14 cellular contexts compared by ENCODE assay signal in the genomic region with DNA sequence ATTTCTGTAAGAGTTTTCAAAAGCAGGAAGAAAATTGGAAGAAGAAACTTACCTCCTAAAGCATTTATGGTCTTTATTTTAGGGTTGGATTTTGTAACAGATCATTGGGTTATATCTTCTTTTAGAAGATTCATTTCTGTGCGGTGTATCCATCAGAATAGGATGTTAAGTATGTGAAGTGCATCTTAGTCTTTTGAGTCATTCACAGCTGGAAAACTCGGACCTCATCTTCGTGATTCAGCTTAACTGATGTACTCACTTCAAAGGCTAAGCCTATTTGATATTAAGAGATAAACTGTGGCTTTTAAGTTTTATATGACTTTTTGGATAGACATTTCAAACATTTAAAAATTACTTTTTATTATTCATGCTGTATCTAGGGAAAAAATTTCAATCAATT. TPM values are rescaled to one million over a fixed set of nuclear protein-coding genes. Genes with fewer than 3 reads are reported as not detected.
DNase-seq lines count a peak whose midpoint lies in the region; ATAC-seq and TF ChIP-seq lines count a peak whose summit lies in the region.
"Had no signal": no experiment of that assay in that cellular context is flagged by ENCODE, and none has a peak within 500 bp of the region (broad histone marks: within the 10 kb centered on the region; RNA-seq: fewer than 3 reads in every experiment).

No MANE protein-coding gene starts in this region.

- no peak for TF ChIP-seq POLR2A in breast epithelium (IDR thresholded peaks at IDR 0.05)
- no peak for TF ChIP-seq POLR2A in adrenal gland (IDR thresholded peaks at IDR 0.05)
- TF ChIP-seq POLR2A in spleen (IDR thresholded peaks at IDR 0.05) = no peak

- peaks cover 11% of the 10 kb centered on the region for H3K4me1 Mint-ChIP-seq in MCF 10A (ENCODE audit: insufficient read depth, unreplicated experiment)
- H3K4me1 Mint-ChIP-seq in naive thymus-derived CD4-positive, alpha-beta T cell = no peaks in the 10 kb centered on the region

- DNase-seq in MCF 10A (ENCODE audit: unreplicated experiment) = no peak
- no peak for DNase-seq in breast epithelium (ENCODE audit: low spot score in 2 of 2)
- DNase-seq in adrenal gland = no peak
- peak; percentile 84 for DNase-seq in fibroblast of villous mesenchyme (ENCODE audit: low read depth)
- no peak for DNase-seq in spleen
- no peak for DNase-seq in hippocampal formation (lab: John Stamatoyannopoulos, UW)
- no peak for DNase-seq in naive thymus-derived CD4-positive, alpha-beta T cell
- DNase-seq: DMS79, hypothalamus, NCI-H82 had no signal

- intact Hi-C loops in MCF 10A (cut with micrococcal nuclease) = no loop called here
- intact Hi-C loops in breast epithelium (cut with DNase I; ENCODE audit: low total_unique reads) = no loop called here
- intact Hi-C loops in adrenal gland (cut with DNase I) = no loop called here
- intact Hi-C loops in spleen (cut with DNase I; ENCODE audit: low total_unique reads) = loop anchor here (10.0 kb wide), 1 partner anchor 57 kb away; a partner anchor contains a TSS
- intact Hi-C loops in naive thymus-derived CD4-positive, alpha-beta T cell (cut with micrococcal nuclease) = no loop called here

- no peaks in the 10 kb centered on the region for H3K9me3 Mint-ChIP-seq in MCF 10A (ENCODE audit: unreplicated experiment)
- H3K9me3 Mint-ChIP-seq in naive thymus-derived CD4-positive, alpha-beta T cell = no peaks in the 10 kb centered on the region

- H3K9me3 ChIP-seq in breast epithelium (no peaks in the 10 kb centered on the region), adrenal gland (replicated peaks in 1 of 3) (no peaks in the 10 kb centered on the region), spleen (no peaks in the 10 kb centered on the region)
- no peaks in the 10 kb centered on the region for H3K9me3 ChIP-seq in naive thymus-derived CD4-positive, alpha-beta T cell (ENCODE audit: control insufficient read depth in 2 of 3, low read length in 3 of 3)
- H3K9me3 ChIP-seq: testis had no signal

- peak overlapping the region; percentile 35 for H3K27ac Mint-ChIP-seq in MCF 10A (ENCODE audit: low read depth, unreplicated experiment)
- H3K27ac Mint-ChIP-seq in naive thymus-derived CD4-positive, alpha-beta T cell = no peak overlapping the region
- H3K27ac Mint-ChIP-seq: mesothelial cell of epicardium had no signal

- H3K27me3 Mint-ChIP-seq in MCF 10A (ENCODE audit: insufficient read depth, unreplicated experiment) = no peaks in the 10 kb centered on the region
- peaks cover 0 to 9% (median 3%) of the 10 kb centered on the region in 5 donors for H3K27me3 Mint-ChIP-seq in naive thymus-derived CD4-positive, alpha-beta T cell

- H3K4me1 ChIP-seq in breast epithelium (no peaks in the 10 kb centered on the region), adrenal gland (replicated peaks in 1 of 2) (peaks cover 18% of the 10 kb centered on the region in 2 donors), spleen (peaks cover 0 to 8% (median 0%) of the 10 kb centered on the region in 6 donors)
- no peaks in the 10 kb centered on the region for H3K4me1 ChIP-seq in naive thymus-derived CD4-positive, alpha-beta T cell (ENCODE audit: control insufficient read depth in 2 of 2, insufficient read depth in 2 of 2, low read length in 2 of 2)
- H3K4me1 ChIP-seq: testis had no signal

- CTCF ChIA-PET in MCF 10A (lab: Yijun Ruan, JAX) = interaction anchor here (0.9 to 1.2 kb wide), 2 partner anchors 122 to 123 kb away, joined by 3 to 5 read pairs; a partner anchor contains a TSS
- CTCF ChIA-PET in naive thymus-derived CD4-positive, alpha-beta T cell (lab: Charles Lee) = interaction anchor here (0.7 to 1.0 kb wide), 2 partner anchors 13 to 25 kb away, joined by 3 to 4 read pairs; no protein-coding TSS in a partner anchor

- no peaks in the 10 kb centered on the region for H3K27me3 ChIP-seq in breast epithelium
- H3K27me3 ChIP-seq in adrenal gland = no peaks in the 10 kb centered on the region
- no peaks in the 10 kb centered on the region for H3K27me3 ChIP-seq in spleen (replicated peaks in 1 of 7)
- no peaks in the 10 kb centered on the region for H3K27me3 ChIP-seq in naive thymus-derived CD4-positive, alpha-beta T cell (ENCODE audit: control insufficient read depth in 2 of 2, insufficient read depth in 2 of 2, low read length in 2 of 2)
- H3K27me3 ChIP-seq: testis had no signal

- H3K27ac ChIP-seq in breast epithelium (no peak overlapping the region), adrenal gland (peak overlapping the region in 4 of 5 donors; percentile 53 to 78 (median 70)), spleen (peak overlapping the region in 7 of 8 donors; percentile 54 to 79 (median 68))
- no peak overlapping the region for H3K27ac ChIP-seq in naive thymus-derived CD4-positive, alpha-beta T cell (ENCODE audit: low read depth, low read length)
- H3K27ac ChIP-seq: 22Rv1, testis had no signal

- POLR2A ChIA-PET in MCF 10A (lab: Yijun Ruan, JAX) = interaction anchor here (1.5 to 4.2 kb wide), 7 partner anchors 8 to 124 kb away, joined by 3 to 25 read pairs (median 6); a partner anchor contains a TSS
- POLR2A ChIA-PET in naive thymus-derived CD4-positive, alpha-beta T cell (lab: Charles Lee) = no interaction called here

- BruUV-seq in MCF 10A (replicated peaks; lab: Mats Ljungman, UMichigan) = no TSS peak

- 39 to 64% (median 52%) methylated on average over 3 of the region's 3 CpGs for WGBS in adrenal gland, 4 donors
- 78 to 90% (median 84%) methylated on average over 3 of the region's 3 CpGs for WGBS in spleen, 5 donors

- H3K4me3 ChIP-seq in breast epithelium = no peak overlapping the region
- H3K4me3 ChIP-seq in adrenal gland = no peak overlapping the region
- H3K4me3 ChIP-seq in fibroblast of villous mesenchyme (ENCODE audit: low read depth, low read length) = no peak overlapping the region
- no peak overlapping the region for H3K4me3 ChIP-seq in spleen
- no peak overlapping the region for H3K4me3 ChIP-seq in naive thymus-derived CD4-positive, alpha-beta T cell (ENCODE audit: low read length)
- H3K4me3 ChIP-seq: testis had no signal

- ATAC-seq in HG03565 (IDR thresholded peaks at IDR 0.05; ENCODE audit: unreplicated experiment) = no peak
- no peak for ATAC-seq in naive thymus-derived CD4-positive, alpha-beta T cell

- no peaks in the 10 kb centered on the region for H3K36me3 Mint-ChIP-seq in MCF 10A (ENCODE audit: insufficient read depth, unreplicated experiment)
- H3K36me3 Mint-ChIP-seq in naive thymus-derived CD4-positive, alpha-beta T cell = peaks cover 0 to 3% (median 0%) of the 10 kb centered on the region in 5 donors
- H3K36me3 Mint-ChIP-seq: mesothelial cell of epicardium had no signal

- H3K36me3 ChIP-seq in breast epithelium = no peaks in the 10 kb centered on the region
- H3K36me3 ChIP-seq in adrenal gland (replicated peaks in 1 of 2) = no peaks in the 10 kb centered on the region
- H3K36me3 ChIP-seq in spleen = no peaks in the 10 kb centered on the region
- no peaks in the 10 kb centered on the region for H3K36me3 ChIP-seq in naive thymus-derived CD4-positive, alpha-beta T cell (ENCODE audit: control insufficient read depth in 2 of 3, insufficient read depth in 3 of 3, low read length in 3 of 3)

- no peak overlapping the region for H3K4me3 Mint-ChIP-seq in MCF 10A (ENCODE audit: unreplicated experiment)
- no peak overlapping the region for H3K4me3 Mint-ChIP-seq in naive thymus-derived CD4-positive, alpha-beta T cell
- H3K4me3 Mint-ChIP-seq: mesothelial cell of epicardium had no signal

- TF ChIP-seq CTCF in MCF 10A (IDR thresholded peaks at IDR 0.05; ENCODE audit: unreplicated experiment) (no peak), breast epithelium (IDR thresholded peaks at IDR 0.05) (no peak), adrenal gland (IDR thresholded peaks at IDR 0.05) (no peak), fibroblast of villous mesenchyme (IDR thresholded peaks at IDR 0.05; ENCODE audit: insufficient read depth, low read depth, low read length) (no peak), spleen (IDR thresholded peaks at IDR 0.05 in 8 of 11, conservative IDR thresholded peaks at IDR 0.05 in 3 of 11) (no peak)

RNA-seq across cellular contexts. Expression of a gene that starts 56.3 kb away (rescaled TPM):
- total RNA-seq in MCF 10A (2022) (0.07 TPM in 1 of 2 replicates, not detected in the other), breast epithelium (1 to 10 TPM; 2.6 to 3.6 (median 2.6) TPM), adrenal gland (10 to 100 TPM; 13.8 to 53.4 (median 35.2) TPM), fibroblast of villous mesenchyme (0.32 and 0.43 TPM in 2 replicates), spleen (10 to 100 TPM; 27.9 to 49.9 (median 43.7) TPM)
- polyA plus RNA-seq in adrenal gland (10 to 100 TPM; 10.6 to 15.8 (median 14.8) TPM), spleen (10 to 100 TPM in 2 of 3 donors, 1 to 10 TPM in 1; 5.5 to 26.4 (median 11.8) TPM)
- total RNA-seq in naive thymus-derived CD4-positive, alpha-beta T cell = under 1 TPM in 2 of 5 experiments, not detected in 3; 0.57 to 0.60 TPM
- polyA plus RNA-seq in naive thymus-derived CD4-positive, alpha-beta T cell = under 1 TPM; 0.05 to 0.32 TPM

Comparison
In these comparisons a context has a peak if more than half of its experiments do, and no peak if none do; other contexts are left out.
1. H3K27ac ChIP-seq: peak in adrenal gland (4 of 5) and spleen (7 of 8); none in breast epithelium (0 of 2) and naive thymus-derived CD4-positive, alpha-beta T cell (single experiment).